Comparison of ENCODE assay signal across 10 cellular contexts in the genomic region with DNA sequence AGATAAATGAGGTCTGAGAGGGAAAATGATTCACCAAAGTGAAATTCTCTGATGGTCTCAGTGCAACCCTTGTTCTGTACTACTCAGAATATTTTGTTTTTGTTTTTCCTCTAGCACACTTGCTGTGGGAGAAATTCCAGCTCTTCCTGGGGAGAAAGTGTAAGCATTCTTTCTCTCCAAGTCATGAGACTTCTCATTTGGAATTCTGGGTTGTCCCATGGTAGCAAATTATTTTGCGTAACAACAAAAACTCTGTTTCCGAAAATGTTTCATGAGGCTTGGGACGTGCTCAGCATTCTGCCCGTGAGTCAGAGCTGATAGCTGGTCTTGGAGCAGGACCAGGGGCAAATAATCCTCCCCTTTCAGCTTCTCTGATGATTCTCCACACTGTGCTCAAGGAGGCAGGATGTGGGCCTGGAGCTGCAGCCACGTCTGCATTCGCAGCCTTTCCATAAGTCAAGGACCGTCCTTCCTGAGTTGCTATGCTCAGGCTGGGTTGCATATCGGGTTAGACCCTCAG.
DNase-seq lines count a peak whose midpoint lies in the region; ATAC-seq and TF ChIP-seq lines count a peak whose summit lies in the region.
"Had no signal": no experiment of that assay in that cellular context is flagged by ENCODE, and none has a peak within 500 bp of the region (broad histone marks: within the 10 kb centered on the region; RNA-seq: fewer than 3 reads in every experiment).

No MANE protein-coding gene starts in this region.

- intact Hi-C loops in adrenal gland (cut with DNase I) (no loop called here), posterior vena cava (cut with DNase I) (no loop called here)
- intact Hi-C loops in activated CD4-positive, alpha-beta T cell treated with anti-CD3 and anti-CD28 coated beads for 36 hours (cut with DNase I, micrococcal nuclease): no loop called here

- no peaks in the 10 kb centered on the region for H3K36me3 Mint-ChIP-seq in activated naive CD8-positive, alpha-beta T cell treated with anti-CD3 and anti-CD28 coated beads for 36 hours
- H3K36me3 Mint-ChIP-seq in activated CD4-positive, alpha-beta T cell treated with anti-CD3 and anti-CD28 coated beads for 36 hours (ENCODE audit: low read depth): no peaks in the 10 kb centered on the region
- H3K36me3 Mint-ChIP-seq: T-cell had no signal

- peaks cover 2% of the 10 kb centered on the region for H3K27me3 Mint-ChIP-seq in activated naive CD8-positive, alpha-beta T cell treated with anti-CD3 and anti-CD28 coated beads for 36 hours
- peaks cover 2% of the 10 kb centered on the region for H3K27me3 Mint-ChIP-seq in activated CD4-positive, alpha-beta T cell treated with anti-CD3 and anti-CD28 coated beads for 36 hours

- WGBS in adrenal gland, 4 donors: 19 to 36% (median 35%) methylated on average over 8 of the region's 8 CpGs

- no peaks in the 10 kb centered on the region for H3K27me3 ChIP-seq in adrenal gland

- no peaks in the 10 kb centered on the region for H3K36me3 ChIP-seq in adrenal gland (replicated peaks in 1 of 2)

- TF ChIP-seq CTCF in AG09319 (IDR thresholded peaks at IDR 0.05; ENCODE audit: low read depth, low read length) (no peak), adrenal gland (IDR thresholded peaks at IDR 0.05) (no peak)

- CTCF ChIA-PET in activated CD4-positive, alpha-beta T cell treated with anti-CD3 and anti-CD28 coated beads for 36 hours (lab: Charles Lee): interaction anchor here (1.3 kb wide), 1 partner anchor 112 kb away, joined by 4 read pairs; no protein-coding TSS in a partner anchor

- H3K4me1 Mint-ChIP-seq in activated naive CD8-positive, alpha-beta T cell treated with anti-CD3 and anti-CD28 coated beads for 36 hours: no peaks in the 10 kb centered on the region
- H3K4me1 Mint-ChIP-seq in activated CD4-positive, alpha-beta T cell treated with anti-CD3 and anti-CD28 coated beads for 36 hours: peaks cover 2% of the 10 kb centered on the region

- H3K27ac ChIP-seq in adrenal gland: peak overlapping the region; percentile 91 to 99 (median 94)
- H3K27ac ChIP-seq: parathyroid adenoma had no signal

- peak; percentile 94 for DNase-seq in AG09319 (ENCODE audit: extremely low read depth, low read depth)
- peak; percentile 82 to 92 (median 89) for DNase-seq in adrenal gland
- DNase-seq in globus pallidus (ENCODE audit: low spot score): peak; percentile 58
- peak; percentile 88 for DNase-seq in posterior vena cava (ENCODE audit: low spot score)
- DNase-seq in GM19238 (ENCODE audit: insufficient read length, low spot score): no peak
- no peak for DNase-seq in activated effector memory CD4-positive, alpha-beta T cell treated with anti-CD3 and anti-CD28 coated beads, Interleukin-2, amount 50 U/mL, for 16 hours
- no peak for DNase-seq in activated naive CD8-positive, alpha-beta T cell treated with anti-CD3 and anti-CD28 coated beads for 36 hours
- no peak for DNase-seq in activated CD4-positive, alpha-beta T cell treated with anti-CD3 and anti-CD28 coated beads for 36 hours
- DNase-seq: T-cell had no signal

- H3K4me1 ChIP-seq in adrenal gland (replicated peaks in 1 of 2): peaks cover 40 to 62% of the 10 kb centered on the region in 2 donors

- H3K4me3 ChIP-seq in adrenal gland: no peak overlapping the region

- peak; percentile 32 to 89 for TF ChIP-seq POLR2A in adrenal gland (IDR thresholded peaks at IDR 0.05)

- H3K27ac Mint-ChIP-seq in activated naive CD8-positive, alpha-beta T cell treated with anti-CD3 and anti-CD28 coated beads for 36 hours: no peak overlapping the region
- no peak overlapping the region for H3K27ac Mint-ChIP-seq in activated CD4-positive, alpha-beta T cell treated with anti-CD3 and anti-CD28 coated beads for 36 hours
- H3K27ac Mint-ChIP-seq: T-cell had no signal

- POLR2A ChIA-PET in activated CD4-positive, alpha-beta T cell treated with anti-CD3 and anti-CD28 coated beads for 36 hours (lab: Charles Lee): no interaction called here

- ATAC-seq in activated CD4-positive, alpha-beta T cell treated with anti-CD3 and anti-CD28 coated beads for 36 hours: no peak
- ATAC-seq: T-cell had no signal

- no peaks in the 10 kb centered on the region for H3K9me3 ChIP-seq in adrenal gland (replicated peaks in 1 of 3)

- no peaks in the 10 kb centered on the region for H3K9me3 Mint-ChIP-seq in activated naive CD8-positive, alpha-beta T cell treated with anti-CD3 and anti-CD28 coated beads for 36 hours
- H3K9me3 Mint-ChIP-seq in activated CD4-positive, alpha-beta T cell treated with anti-CD3 and anti-CD28 coated beads for 36 hours (ENCODE audit: low read depth): no peaks in the 10 kb centered on the region
- H3K9me3 Mint-ChIP-seq: T-cell had no signal

- no peak overlapping the region for H3K4me3 Mint-ChIP-seq in activated naive CD8-positive, alpha-beta T cell treated with anti-CD3 and anti-CD28 coated beads for 36 hours
- no peak overlapping the region for H3K4me3 Mint-ChIP-seq in activated CD4-positive, alpha-beta T cell treated with anti-CD3 and anti-CD28 coated beads for 36 hours
- H3K4me3 Mint-ChIP-seq: T-cell had no signal

Comparison
In these comparisons a context has a peak if more than half of its experiments do, and no peak if none do; other contexts are left out.
1. DNase-seq: peak in AG09319 (single experiment), adrenal gland (7 of 7), globus pallidus (single experiment) and posterior vena cava (single experiment); none in GM19238 (single experiment), activated effector memory CD4-positive, alpha-beta T cell treated with anti-CD3 and anti-CD28 coated beads, Interleukin-2, amount 50 U/mL, for 16 hours (single experiment), activated naive CD8-positive, alpha-beta T cell treated with anti-CD3 and anti-CD28 coated beads for 36 hours (single experiment) and activated CD4-positive, alpha-beta T cell treated with anti-CD3 and anti-CD28 coated beads for 36 hours (single experiment).